Comparison of ENCODE assay signal across 17 cellular contexts in genomic region chr22:20517422-20517821, GRCh38. TPM values are rescaled to one million over a fixed set of nuclear protein-coding genes. Genes with fewer than 3 reads are reported as not detected.
A peak's percentile ranks its signal among the peaks of the same experiment; 100 is the strongest.
DNase-seq lines count a peak whose midpoint lies in the region; ATAC-seq, FAIRE-seq and TF ChIP-seq lines count a peak whose summit lies in the region.
"Had no signal": no experiment of that assay in that cellular context is flagged by ENCODE, and none has a peak within 500 bp of the region (broad histone marks: within the 10 kb centered on the region; RNA-seq: fewer than 3 reads in every experiment).

No MANE protein-coding gene starts in this region.

- H3F3A ChIP-seq in PC-3 (ENCODE audit: low read length, unreplicated experiment), result no peaks in the 10 kb centered on the region

- no peak overlapping the region for H3K9ac ChIP-seq in astrocyte (ENCODE audit: low read length)
- H3K9ac ChIP-seq in PC-3 (ENCODE audit: low read length), result no peak overlapping the region

- intact Hi-C loops in A673 (cut with micrococcal nuclease; ENCODE audit: unreplicated experiment) (no loop called here), PC-3 (cut with micrococcal nuclease) (no loop called here)

- no peak for ATAC-seq in GM19455 (IDR thresholded peaks at IDR 0.05; ENCODE audit: unreplicated experiment)
- ATAC-seq in PC-3, result no peak
- ATAC-seq: right cardiac atrium had no signal

- CTCF ChIA-PET in A673 (lab: Charles Lee), result no interaction called here
- CTCF ChIA-PET in PC-3 (lab: Charles Lee), result no interaction called here

- H4K20me1 ChIP-seq in astrocyte (ENCODE audit: insufficient read depth, low read length) (peaks cover 86% of the 10 kb centered on the region), PC-3 (ENCODE audit: low read length) (peaks cover 52% of the 10 kb centered on the region)

- no peaks in the 10 kb centered on the region for H3K27me3 Mint-ChIP-seq in astrocyte (ENCODE audit: low read depth, unreplicated experiment)

- H3K79me2 ChIP-seq in astrocyte (ENCODE audit: insufficient read depth, low read length), result peaks cover 96% of the 10 kb centered on the region
- H3K79me2 ChIP-seq in PC-3 (ENCODE audit: low read length), result peaks cover 96% of the 10 kb centered on the region

- peaks cover 61% of the 10 kb centered on the region for H3K4me1 Mint-ChIP-seq in astrocyte (ENCODE audit: low read depth, unreplicated experiment)

- H3K27ac Mint-ChIP-seq in astrocyte (ENCODE audit: unreplicated experiment), result peak overlapping the region; percentile 92

- H3K9me3 Mint-ChIP-seq in astrocyte (ENCODE audit: unreplicated experiment), result no peaks in the 10 kb centered on the region

- H3K27me3 ChIP-seq in A673 (replicated peaks; ENCODE audit: insufficient read depth, low read depth, low read length, poor library complexity) (no peaks in the 10 kb centered on the region), astrocyte (ENCODE audit: insufficient read depth, low read length) (no peaks in the 10 kb centered on the region), PC-3 (ENCODE audit: low read length) (no peaks in the 10 kb centered on the region)

- BruUV-seq in A673 (replicated peaks; lab: Mats Ljungman, UMichigan) (no TSS peak), PC-3 (replicated peaks; lab: Mats Ljungman, UMichigan) (no TSS peak)

- H3K27ac ChIP-seq in A673 (ENCODE audit: low read depth, low read length, poor library complexity, severe bottlenecking), result peak overlapping the region; percentile 23
- H3K27ac ChIP-seq in astrocyte (ENCODE audit: low read depth, low read length), result peak overlapping the region; percentile 8
- no peak overlapping the region for H3K27ac ChIP-seq in PC-3 (ENCODE audit: low read length)

- TF ChIP-seq CTCF in A673 (conservative IDR thresholded peaks at IDR 0.05; ENCODE audit: low read depth, low read length) (no peak), GM12865 (IDR thresholded peaks at IDR 0.05; ENCODE audit: insufficient read depth, low read depth, low read length, missing control alignments) (no peak), astrocyte (IDR thresholded peaks at IDR 0.05; ENCODE audit: insufficient read depth, low read depth, low read length) (no peak), PC-3 (conservative IDR thresholded peaks at IDR 0.05; ENCODE audit: low read depth, low read length) (no peak)

- H3K9me2 ChIP-seq in PC-3 (replicated peaks; ENCODE audit: low read length), result no peaks in the 10 kb centered on the region

- POLR2A ChIA-PET in A673 (lab: Charles Lee; ENCODE audit: low non-redundant PET), result interaction anchor here (0.7 kb wide), 1 partner anchor 384 kb away, joined by 3 read pairs; no protein-coding TSS in a partner anchor
- POLR2A ChIA-PET in PC-3 (lab: Charles Lee; ENCODE audit: unreplicated experiment), result no interaction called here

- no peak for FAIRE-seq in astrocyte (lab: Jason Lieb, UNC)

- H3K4me3 ChIP-seq in A673 (ENCODE audit: low read depth, low read length, poor library complexity, severe bottlenecking), result no peak overlapping the region
- H3K4me3 ChIP-seq in GM12865 (ENCODE audit: low read depth, low read length), result no peak overlapping the region
- H3K4me3 ChIP-seq in astrocyte (ENCODE audit: insufficient read depth, low read depth, low read length), result no peak overlapping the region
- no peak overlapping the region for H3K4me3 ChIP-seq in PC-3 (ENCODE audit: low read length)

- DNase-seq in A673 (ENCODE audit: low spot score) (no peak), GM12865 (ENCODE audit: low read depth) (peak; percentile 50), astrocyte (ENCODE audit: low read depth) (no peak), iris pigment epithelial cell (ENCODE audit: low read depth) (peak; percentile 48), MV-4-11 (lab: John Stamatoyannopoulos, UW) (no peak), PC-3 (no peak), T1000 (lab: John Stamatoyannopoulos, UW) (no peak)
- DNase-seq: anterior cingulate cortex; DND-41; effector CD4-positive, alpha-beta T cell; Karpas-422; NCI-H187; NCI-H510A; right cardiac atrium; stimulated activated CD4-positive, alpha-beta T cell treated with anti-CD3 and anti-CD28 coated beads, Interleukin-4, amount 100 ng/mL, for 4 hours; stimulated activated naive CD4-positive, alpha-beta T cell treated with Interleukin-2 at 50 U/mL for 16 hours had no signal

- peak overlapping the region; percentile 50 for H3K4me3 Mint-ChIP-seq in astrocyte (ENCODE audit: unreplicated experiment)

- H2AFZ ChIP-seq in astrocyte (ENCODE audit: low read depth, low read length) (no peak overlapping the region), PC-3 (ENCODE audit: low read length) (no peak overlapping the region)

- H3K36me3 Mint-ChIP-seq in astrocyte (ENCODE audit: low read depth, unreplicated experiment), result peaks cover 7% of the 10 kb centered on the region

- H3K4me2 ChIP-seq in astrocyte (ENCODE audit: low read length), result no peak overlapping the region
- no peak overlapping the region for H3K4me2 ChIP-seq in PC-3 (ENCODE audit: low read length)

- H3K36me3 ChIP-seq in A673 (ENCODE audit: insufficient read depth, low read length, poor library complexity, severe bottlenecking) (peaks cover 6% of the 10 kb centered on the region), astrocyte (ENCODE audit: insufficient read depth, low read length) (peaks cover 21% of the 10 kb centered on the region), PC-3 (ENCODE audit: low read depth, low read length) (peaks cover 23% of the 10 kb centered on the region)

- H3K4me1 ChIP-seq in A673 (ENCODE audit: insufficient read depth, low read length, poor library complexity, severe bottlenecking) (peaks cover 31% of the 10 kb centered on the region), astrocyte (ENCODE audit: insufficient read depth, low read length) (peaks cover 39% of the 10 kb centered on the region), PC-3 (ENCODE audit: insufficient read depth, low read length) (peaks cover 23% of the 10 kb centered on the region)

- no peaks in the 10 kb centered on the region for H3K9me3 ChIP-seq in A673 (ENCODE audit: low read depth, low read length, poor library complexity, severe bottlenecking)
- no peaks in the 10 kb centered on the region for H3K9me3 ChIP-seq in astrocyte (ENCODE audit: insufficient read depth, low read depth, low read length)
- H3K9me3 ChIP-seq in PC-3 (ENCODE audit: low read length), result no peaks in the 10 kb centered on the region

RNA-seq across cellular contexts. Expression of gene MED15, which starts 10.0 kb away (rescaled TPM):
- 96.2 and 101 TPM in 2 replicates for total RNA-seq in A673 (2021)
- 127 and 153 TPM in 2 replicates for total RNA-seq in astrocyte
- total RNA-seq in PC-3 (2014; rRNA removed), result 55.9 and 71.3 TPM in 2 replicates

RNA-seq across cellular contexts. Expression of gene KLHL22, which starts 21.8 kb away (rescaled TPM):
- total RNA-seq in A673 (2021) (36.2 and 46.3 TPM in 2 replicates), astrocyte (13.7 and 14.0 TPM in 2 replicates), PC-3 (2014; rRNA removed) (14.8 TPM in 2 replicates)

Comparison
In these comparisons a context has a peak if more than half of its experiments do, and no peak if none do; other contexts are left out.
1. DNase-seq: peak in GM12865 (single experiment) and iris pigment epithelial cell (single experiment); none in A673 (single experiment), astrocyte (single experiment), MV-4-11 (single experiment), PC-3 (single experiment) and T1000 (single experiment).